ENCODE assay signal across 9 cellular contexts in the genomic region with DNA sequence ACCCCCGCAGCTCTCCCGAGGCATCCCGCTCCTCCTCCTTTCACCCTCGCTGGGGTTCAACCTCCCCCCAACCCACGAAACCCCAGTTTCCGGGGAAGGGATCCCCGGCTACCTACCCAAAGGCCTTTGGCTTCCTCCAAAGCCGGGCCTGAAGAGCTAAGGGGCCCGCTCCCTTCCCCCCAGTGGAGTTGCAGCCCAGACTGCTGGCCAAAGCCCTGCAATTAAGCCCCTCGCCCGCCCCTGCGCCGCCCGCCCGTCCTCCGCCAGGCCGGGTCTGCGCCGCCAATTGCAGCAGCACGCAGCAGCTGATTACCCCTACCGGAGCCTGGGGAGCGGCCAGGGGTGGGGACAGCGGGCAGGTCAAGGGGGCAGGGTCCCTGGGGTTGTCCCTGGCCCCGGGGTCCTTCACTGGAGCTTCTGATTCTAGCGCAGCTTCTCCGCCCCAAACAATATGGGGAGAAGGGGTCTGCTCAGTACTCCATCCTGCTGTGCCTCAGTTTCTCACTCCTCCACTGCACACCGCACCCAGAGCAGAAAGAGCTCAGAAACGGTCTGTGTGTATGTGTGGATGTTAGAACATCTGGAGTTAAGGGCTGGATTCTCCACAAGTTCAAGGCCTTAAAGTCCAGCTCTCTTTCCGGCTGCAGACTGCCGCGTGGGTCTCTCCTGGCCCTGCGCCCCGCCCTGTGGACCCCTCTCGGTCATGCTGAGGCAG. TPM values are rescaled to one million over a fixed set of nuclear protein-coding genes. Genes with fewer than 3 reads are reported as not detected.
DNase-seq lines count a peak whose midpoint lies in the region; ATAC-seq and TF ChIP-seq lines count a peak whose summit lies in the region.
"Had no signal": no experiment of that assay in that cellular context is flagged by ENCODE, and none has a peak within 500 bp of the region (broad histone marks: within the 10 kb centered on the region; RNA-seq: fewer than 3 reads in every experiment).

No MANE protein-coding gene starts in this region.

- H3K36me3 Mint-ChIP-seq in osteocyte (ENCODE audit: unreplicated experiment) = no peaks in the 10 kb centered on the region

- CTCF ChIA-PET in RWPE1 (lab: Yijun Ruan, JAX) = interaction anchor here (0.5 to 9.8 kb wide), 19 partner anchors 9 to 757 kb away, joined by 3 to 413 read pairs (median 4); a partner anchor contains a TSS

- H3K4me1 Mint-ChIP-seq in osteocyte (ENCODE audit: unreplicated experiment) = peaks cover 17% of the 10 kb centered on the region

- H3K4me1 ChIP-seq in BE2C (peaks cover 19% of the 10 kb centered on the region), iPS-20b (ENCODE audit: insufficient read depth, low read length) (peaks cover 9% of the 10 kb centered on the region)

- H3K27ac Mint-ChIP-seq in osteocyte (ENCODE audit: unreplicated experiment) = no peak overlapping the region

- ATAC-seq in GM18517 (IDR thresholded peaks at IDR 0.05; ENCODE audit: unreplicated experiment) = peak; percentile 3

- peak overlapping the region; percentile 62 for H3K4me3 ChIP-seq in BE2C (ENCODE audit: low read depth, low read length)
- H3K4me3 ChIP-seq in iPS-20b (ENCODE audit: low read length) = peak overlapping the region; percentile 35; the same call in 1 of the 2 replicates
- H3K4me3 ChIP-seq: cardiac muscle cell had no signal

- H3K9me3 Mint-ChIP-seq in osteocyte (ENCODE audit: unreplicated experiment) = no peaks in the 10 kb centered on the region

- H3K27ac ChIP-seq in RWPE1 (peak overlapping the region; percentile 84), iPS-20b (ENCODE audit: low read length) (no peak overlapping the region)
- H3K27ac ChIP-seq: cardiac muscle cell had no signal

- POLR2A ChIA-PET in RWPE1 (lab: Yijun Ruan, JAX; ENCODE audit: low non-redundant PET) = no interaction called here

- TF ChIP-seq CTCF in BE2C (IDR thresholded peaks at IDR 0.05; ENCODE audit: low read depth, low read length) (no peak), RWPE1 (conservative IDR thresholded peaks at IDR 0.05; ENCODE audit: low read depth) (no peak), osteocyte (IDR thresholded peaks at IDR 0.05) (no peak)

- H3K27me3 ChIP-seq in BE2C (peaks cover 14% of the 10 kb centered on the region), iPS-20b (ENCODE audit: insufficient read depth, low read length) (peaks cover 100% of the 10 kb centered on the region)

- H3K36me3 ChIP-seq in BE2C (no peaks in the 10 kb centered on the region), iPS-20b (ENCODE audit: insufficient read depth, low read depth, low read length) (no peaks in the 10 kb centered on the region)
- H3K36me3 ChIP-seq: cardiac muscle cell had no signal

- no peak overlapping the region for H3K9ac ChIP-seq in iPS-20b (ENCODE audit: low read depth, low read length)

- H3K27me3 Mint-ChIP-seq in osteocyte (ENCODE audit: unreplicated experiment) = peaks cover 63% of the 10 kb centered on the region

- peak; percentile 49 for DNase-seq in BE2C
- no peak for DNase-seq in RWPE1 (ENCODE audit: low spot score)
- DNase-seq in osteocyte (ENCODE audit: extremely low spot score, unreplicated experiment) = no peak
- no peak for DNase-seq in OCI-M2 (lab: John Stamatoyannopoulos, UW; ENCODE audit: unreplicated experiment)
- no peak for DNase-seq in NCI-H2107 treated with DMSO at 0.1 percent for 48 hours (lab: John Stamatoyannopoulos, UW; ENCODE audit: unreplicated experiment)
- no peak for DNase-seq in HK-2 (ENCODE audit: unreplicated experiment)

- H3K9me3 ChIP-seq in BE2C = no peaks in the 10 kb centered on the region
- peaks cover 9% of the 10 kb centered on the region; the same call in 1 of the 2 replicates for H3K9me3 ChIP-seq in iPS-20b (ENCODE audit: insufficient read depth, low read depth, low read length)

- no peak overlapping the region for H3K4me3 Mint-ChIP-seq in osteocyte (ENCODE audit: unreplicated experiment)

RNA-seq across cellular contexts. Expression of a gene that starts 16.9 kb away (rescaled TPM):
- polyA plus RNA-seq in BE2C (2012; ENCODE audit: insufficient read depth, insufficient read length, low read depth) = 8.7 TPM
- total RNA-seq in osteocyte = not detected in 2 replicates
- total RNA-seq: cardiac muscle cell had no signal
- polyA plus RNA-seq: cardiac muscle cell had no signal

RNA-seq across cellular contexts. Expression of a gene that starts 37.9 kb away (rescaled TPM):
- polyA plus RNA-seq in BE2C (2012; ENCODE audit: insufficient read depth, insufficient read length, low read depth) = 103 TPM
- 0.42 and 0.64 TPM in 2 replicates for total RNA-seq in osteocyte
- total RNA-seq: cardiac muscle cell had no signal
